Comparison of ENCODE assay signal across 21 cellular contexts in genomic region chr5:77398458-77398857, GRCh38.
"Had no signal": no experiment of that assay in that cellular context is flagged by ENCODE, and none has a peak within 500 bp of the region (broad histone marks: within the 10 kb centered on the region; RNA-seq: fewer than 3 reads in every experiment).

No MANE protein-coding gene starts in this region.

- H3K27ac Mint-ChIP-seq: effector memory CD8-positive, alpha-beta T cell; naive thymus-derived CD8-positive, alpha-beta T cell; stimulated activated effector memory CD8-positive, alpha-beta T cell treated with anti-CD3 and anti-CD28 coated beads, Interleukin-12 subunit alpha, Interleukin-12 subunit beta, amount 100 ng/mL, for 72 hours had no signal

- H3K4me1 ChIP-seq: left lung, psoas muscle, stomach, upper lobe of left lung had no signal

- DNase-seq: cortex of kidney; effector memory CD8-positive, alpha-beta T cell; erythroblast; head of caudate nucleus; kidney; left cardiac atrium; naive thymus-derived CD8-positive, alpha-beta T cell; occipital lobe; ovary; posterior cingulate gyrus; psoas muscle; right cardiac atrium; sigmoid colon; stimulated activated CD4-positive, alpha-beta T cell treated with anti-CD3 and anti-CD28 coated beads, Interleukin-2, amount 100 ng/mL, for 24 hours; stimulated activated CD4-positive, alpha-beta T cell treated with anti-CD3 and anti-CD28 coated beads, Interleukin-4, amount 100 ng/mL, for 24 hours; stimulated activated naive CD4-positive, alpha-beta T cell treated with Interleukin-2 at 50 U/mL for 16 hours; stomach; thyroid gland had no signal

- H3K9me3 Mint-ChIP-seq: effector memory CD8-positive, alpha-beta T cell; naive thymus-derived CD8-positive, alpha-beta T cell; stimulated activated effector memory CD8-positive, alpha-beta T cell treated with anti-CD3 and anti-CD28 coated beads, Interleukin-12 subunit alpha, Interleukin-12 subunit beta, amount 100 ng/mL, for 72 hours had no signal

- ATAC-seq: effector memory CD8-positive, alpha-beta T cell; left cardiac atrium; left lung; naive thymus-derived CD8-positive, alpha-beta T cell; psoas muscle; right cardiac atrium; stimulated activated effector memory CD8-positive, alpha-beta T cell treated with anti-CD3 and anti-CD28 coated beads, Interleukin-12 subunit alpha, Interleukin-12 subunit beta, amount 100 ng/mL, for 72 hours had no signal

- H3K4me1 Mint-ChIP-seq: naive thymus-derived CD8-positive, alpha-beta T cell; stimulated activated effector memory CD8-positive, alpha-beta T cell treated with anti-CD3 and anti-CD28 coated beads, Interleukin-12 subunit alpha, Interleukin-12 subunit beta, amount 100 ng/mL, for 72 hours had no signal

- H3K4me3 ChIP-seq: left lung, ovary, psoas muscle, sigmoid colon, stomach, thyroid gland, upper lobe of left lung had no signal

- H3K36me3 ChIP-seq: left lung, ovary, sigmoid colon, stomach, thyroid gland, upper lobe of left lung had no signal

- H3K36me3 Mint-ChIP-seq: naive thymus-derived CD8-positive, alpha-beta T cell; stimulated activated effector memory CD8-positive, alpha-beta T cell treated with anti-CD3 and anti-CD28 coated beads, Interleukin-12 subunit alpha, Interleukin-12 subunit beta, amount 100 ng/mL, for 72 hours had no signal

- H3K27me3 Mint-ChIP-seq: naive thymus-derived CD8-positive, alpha-beta T cell had no signal

- H3K9me3 ChIP-seq: left lung, ovary, psoas muscle, sigmoid colon, stomach, thyroid gland, upper lobe of left lung had no signal

- H3K27me3 ChIP-seq: left lung, ovary, sigmoid colon, stomach, thyroid gland, upper lobe of left lung had no signal

- H3K27ac ChIP-seq: left lung, ovary, psoas muscle, sigmoid colon, stomach, thyroid gland, upper lobe of left lung had no signal

- H3K4me3 Mint-ChIP-seq: effector memory CD8-positive, alpha-beta T cell; naive thymus-derived CD8-positive, alpha-beta T cell; stimulated activated effector memory CD8-positive, alpha-beta T cell treated with anti-CD3 and anti-CD28 coated beads, Interleukin-12 subunit alpha, Interleukin-12 subunit beta, amount 100 ng/mL, for 72 hours had no signal
